In the genomic region with DNA sequence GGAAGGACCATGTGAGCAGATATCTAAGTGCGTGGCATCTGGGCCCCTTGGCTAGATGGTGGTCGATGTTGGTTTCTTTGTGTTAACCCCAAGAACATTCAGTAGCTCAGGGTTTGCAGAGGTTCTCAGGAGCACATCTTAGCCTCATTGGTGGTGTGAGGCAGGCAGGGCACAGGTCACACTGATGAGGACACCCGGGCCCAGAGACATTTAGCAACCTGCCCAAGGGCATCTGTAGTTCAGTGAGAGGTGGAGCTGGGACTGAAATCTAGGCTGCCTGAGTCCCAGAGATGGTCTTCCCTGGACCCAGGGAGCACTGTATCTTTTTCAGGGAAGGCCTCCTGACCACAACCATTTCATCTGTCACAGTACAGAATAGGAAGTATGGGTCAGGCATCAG, we compare ENCODE assay signal across 40 cellular contexts. TPM values are rescaled to one million over a fixed set of nuclear protein-coding genes. Genes with fewer than 3 reads are reported as not detected.
"Had no signal": no experiment of that assay in that cellular context is flagged by ENCODE, and none has a peak within 500 bp of the region (broad histone marks: within the 10 kb centered on the region; RNA-seq: fewer than 3 reads in every experiment).

No MANE protein-coding gene starts in this region.

- H3K27me3 Mint-ChIP-seq: activated CD4-positive, alpha-beta memory T cell treated with anti-CD3 and anti-CD28 coated beads for 36 hours; activated CD4-positive, alpha-beta T cell treated with anti-CD3 and anti-CD28 coated beads for 36 hours; activated CD4-positive, alpha-beta T cell treated with anti-CD3 and anti-CD28 coated beads, Interleukin-2, amount 10 ng/mL, durations not matched to agents 24 days and 14 days; activated naive CD4-positive, alpha-beta T cell treated with anti-CD3 and anti-CD28 coated beads, Interleukin-2, amount 50 U/mL, for 24 hours; activated naive CD8-positive, alpha-beta T cell treated with anti-CD3 and anti-CD28 coated beads for 36 hours; activated naive CD8-positive, alpha-beta T cell treated with anti-CD3 and anti-CD28 coated beads, Interleukin-2, amount 50 U/mL, for 24 hours; central memory CD8-positive, alpha-beta T cell; dendritic cell treated with granulocyte-macrophage colony-stimulating factor and Interleukin-4, amounts not matched to agents 40 ng/mL and 50 ng/mL, for 4 days had no signal

- H3K36me3 Mint-ChIP-seq: activated CD4-positive, alpha-beta memory T cell treated with anti-CD3 and anti-CD28 coated beads for 36 hours; activated CD8-positive, alpha-beta memory T cell treated with anti-CD3 and anti-CD28 coated beads, Interleukin-2, amount 10 ng/mL, durations not matched to agents 7 days and 5 days; activated naive CD4-positive, alpha-beta T cell treated with anti-CD3 and anti-CD28 coated beads, Interleukin-2, amount 50 U/mL, for 24 hours; activated naive CD8-positive, alpha-beta T cell treated with anti-CD3 and anti-CD28 coated beads for 36 hours; brain had no signal

- ATAC-seq: activated CD4-positive, alpha-beta T cell treated with anti-CD3 and anti-CD28 coated beads for 36 hours; activated CD8-positive, alpha-beta memory T cell treated with anti-CD3 and anti-CD28 coated beads, Interleukin-2, amount 10 ng/mL, durations not matched to agents 7 days and 5 days; activated CD8-positive, alpha-beta T cell treated with anti-CD3 and anti-CD28 coated beads, Interleukin-2, amount 10 ng/mL, durations not matched to agents 7 days and 5 days; activated naive CD8-positive, alpha-beta T cell treated with anti-CD3 and anti-CD28 coated beads, Interleukin-2, amount 50 U/mL, for 24 hours; gastroesophageal sphincter; T-helper 17 cell had no signal

- H3K4me3 Mint-ChIP-seq: activated CD4-positive, alpha-beta memory T cell treated with anti-CD3 and anti-CD28 coated beads for 36 hours; activated CD4-positive, alpha-beta T cell treated with anti-CD3 and anti-CD28 coated beads for 36 hours; activated CD4-positive, alpha-beta T cell treated with anti-CD3 and anti-CD28 coated beads, Interleukin-2, amount 10 ng/mL, durations not matched to agents 24 days and 14 days; activated CD8-positive, alpha-beta memory T cell treated with anti-CD3 and anti-CD28 coated beads, Interleukin-2, amount 10 ng/mL, durations not matched to agents 7 days and 5 days; activated CD8-positive, alpha-beta T cell treated with anti-CD3 and anti-CD28 coated beads, Interleukin-2, amount 10 ng/mL, durations not matched to agents 7 days and 5 days; activated naive CD4-positive, alpha-beta T cell treated with anti-CD3 and anti-CD28 coated beads for 36 hours; activated naive CD4-positive, alpha-beta T cell treated with anti-CD3 and anti-CD28 coated beads, Interleukin-2, amount 50 U/mL, for 24 hours; activated naive CD8-positive, alpha-beta T cell treated with anti-CD3 and anti-CD28 coated beads for 36 hours; activated naive CD8-positive, alpha-beta T cell treated with anti-CD3 and anti-CD28 coated beads, Interleukin-2, amount 50 U/mL, for 24 hours; activated T-helper 1 cell treated with anti-CD3 and anti-CD28 coated beads, Interleukin-12 subunit alpha, Interleukin-12 subunit beta, Interleukin-2, Interleukin-4 antibody, amounts not matched to agents 30 ng/mL and 10 ng/mL and 1 ng/mL, durations not matched to agents 14 hours and 24 hours and 36 hours; brain; central memory CD8-positive, alpha-beta T cell; dendritic cell treated with granulocyte-macrophage colony-stimulating factor and Interleukin-4, amounts not matched to agents 40 ng/mL and 50 ng/mL, for 4 days; T-helper 2 cell treated with Interferon-gamma antibody and Interleukin-4, amounts not matched to agents 5 μg/mL and 100 μg/mL, for 36 hours had no signal

- H3K4me1 ChIP-seq: adrenal gland, breast epithelium, esophagus squamous epithelium, gastroesophageal sphincter had no signal

- H3K27ac ChIP-seq: adrenal gland, breast epithelium, coronary artery, dorsolateral prefrontal cortex, epithelial cell of prostate, esophagus squamous epithelium, gastroesophageal sphincter had no signal

- H3K9me3 ChIP-seq: adrenal gland, breast epithelium, esophagus squamous epithelium, gastroesophageal sphincter had no signal

- H3K27ac Mint-ChIP-seq: activated CD4-positive, alpha-beta memory T cell treated with anti-CD3 and anti-CD28 coated beads for 36 hours; activated CD4-positive, alpha-beta T cell treated with anti-CD3 and anti-CD28 coated beads for 36 hours; activated CD4-positive, alpha-beta T cell treated with anti-CD3 and anti-CD28 coated beads, Interleukin-2, amount 10 ng/mL, durations not matched to agents 24 days and 14 days; activated CD8-positive, alpha-beta memory T cell treated with anti-CD3 and anti-CD28 coated beads, Interleukin-2, amount 10 ng/mL, durations not matched to agents 7 days and 5 days; activated CD8-positive, alpha-beta T cell treated with anti-CD3 and anti-CD28 coated beads, Interleukin-2, amount 10 ng/mL, durations not matched to agents 7 days and 5 days; activated naive CD4-positive, alpha-beta T cell treated with anti-CD3 and anti-CD28 coated beads for 36 hours; activated naive CD4-positive, alpha-beta T cell treated with anti-CD3 and anti-CD28 coated beads, Interleukin-2, amount 50 U/mL, for 24 hours; activated naive CD8-positive, alpha-beta T cell treated with anti-CD3 and anti-CD28 coated beads for 36 hours; activated naive CD8-positive, alpha-beta T cell treated with anti-CD3 and anti-CD28 coated beads, Interleukin-2, amount 50 U/mL, for 24 hours; activated T-helper 1 cell treated with anti-CD3 and anti-CD28 coated beads, Interleukin-12 subunit alpha, Interleukin-12 subunit beta, Interleukin-2, Interleukin-4 antibody, amounts not matched to agents 30 ng/mL and 10 ng/mL and 1 ng/mL, durations not matched to agents 14 hours and 24 hours and 36 hours; activated T-helper 2 cell treated with anti-CD3 and anti-CD28 coated beads, Interferon-gamma antibody, Interleukin-2, Interleukin-4, amounts not matched to agents 10 μg/mL and 5 μg/mL and 100 μg/mL, durations not matched to agents 14 hours and 24 hours and 36 hours; dendritic cell treated with granulocyte-macrophage colony-stimulating factor and Interleukin-4, amounts not matched to agents 40 ng/mL and 50 ng/mL, for 4 days; T-helper 17 cell; T-helper 2 cell treated with Interferon-gamma antibody and Interleukin-4, amounts not matched to agents 5 μg/mL and 100 μg/mL, for 36 hours had no signal

- DNase-seq: activated CD4-positive, alpha-beta memory T cell treated with anti-CD3 and anti-CD28 coated beads for 36 hours; activated CD4-positive, alpha-beta T cell treated with anti-CD3 and anti-CD28 coated beads for 36 hours; activated CD4-positive, alpha-beta T cell treated with anti-CD3 and anti-CD28 coated beads, Interleukin-2, amount 10 ng/mL, durations not matched to agents 24 days and 14 days; activated CD4-positive, CD25-positive, alpha-beta regulatory T cell; activated CD4-positive, CD25-positive, alpha-beta regulatory T cell treated with anti-CD3 and anti-CD28 coated beads, Interleukin-2, amount 50 U/mL, for 72 hours; activated CD8-positive, alpha-beta memory T cell treated with anti-CD3 and anti-CD28 coated beads, Interleukin-2, amount 10 ng/mL, durations not matched to agents 7 days and 5 days; activated CD8-positive, alpha-beta memory T cell treated with anti-CD3 and anti-CD28 coated beads, Interleukin-2, amount 50 U/mL, for 4 hours; activated CD8-positive, alpha-beta T cell treated with anti-CD3 and anti-CD28 coated beads, Interleukin-2, amount 10 ng/mL, durations not matched to agents 7 days and 5 days; activated effector memory CD4-positive, alpha-beta T cell treated with anti-CD3 and anti-CD28 coated beads, Interleukin-2, amount 50 U/mL, for 16 hours; activated naive CD4-positive, alpha-beta T cell treated with anti-CD3 and anti-CD28 coated beads for 36 hours; activated naive CD8-positive, alpha-beta T cell treated with anti-CD3 and anti-CD28 coated beads for 36 hours; activated naive CD8-positive, alpha-beta T cell treated with anti-CD3 and anti-CD28 coated beads, Interleukin-2, amount 50 U/mL, for 24 hours; activated T-cell treated with anti-CD3 and anti-CD28 coated beads, Interleukin-2, amount 50 U/mL, for 1 hour; activated T-cell treated with anti-CD3 and anti-CD28 coated beads, Interleukin-2, amount 50 U/mL, for 48 hours; adrenal gland; amygdala; dorsolateral prefrontal cortex; effector memory CD4-positive, alpha-beta T cell; esophagus squamous epithelium; foreskin melanocyte; T-helper 1 cell; T-helper 17 cell; T1000 had no signal

- H3K36me3 ChIP-seq: adrenal gland, breast epithelium, esophagus squamous epithelium, gastroesophageal sphincter had no signal

- H3K27me3 ChIP-seq: adrenal gland, breast epithelium had no signal

- H3K4me1 Mint-ChIP-seq: activated CD4-positive, alpha-beta T cell treated with anti-CD3 and anti-CD28 coated beads for 36 hours; activated CD4-positive, alpha-beta T cell treated with anti-CD3 and anti-CD28 coated beads, Interleukin-2, amount 10 ng/mL, durations not matched to agents 24 days and 14 days; activated CD8-positive, alpha-beta memory T cell treated with anti-CD3 and anti-CD28 coated beads, Interleukin-2, amount 10 ng/mL, durations not matched to agents 7 days and 5 days; activated naive CD4-positive, alpha-beta T cell treated with anti-CD3 and anti-CD28 coated beads, Interleukin-2, amount 50 U/mL, for 24 hours; activated naive CD8-positive, alpha-beta T cell treated with anti-CD3 and anti-CD28 coated beads for 36 hours; activated naive CD8-positive, alpha-beta T cell treated with anti-CD3 and anti-CD28 coated beads, Interleukin-2, amount 50 U/mL, for 24 hours; brain had no signal

- H3K4me3 ChIP-seq: adrenal gland, breast epithelium, coronary artery, dorsolateral prefrontal cortex, esophagus squamous epithelium, gastroesophageal sphincter had no signal

- H3K9me3 Mint-ChIP-seq: activated CD4-positive, alpha-beta memory T cell treated with anti-CD3 and anti-CD28 coated beads for 36 hours; activated CD4-positive, alpha-beta T cell treated with anti-CD3 and anti-CD28 coated beads, Interleukin-2, amount 10 ng/mL, durations not matched to agents 24 days and 14 days; activated naive CD4-positive, alpha-beta T cell treated with anti-CD3 and anti-CD28 coated beads for 36 hours; activated naive CD4-positive, alpha-beta T cell treated with anti-CD3 and anti-CD28 coated beads, Interleukin-2, amount 50 U/mL, for 24 hours; activated naive CD8-positive, alpha-beta T cell treated with anti-CD3 and anti-CD28 coated beads for 36 hours; activated naive CD8-positive, alpha-beta T cell treated with anti-CD3 and anti-CD28 coated beads, Interleukin-2, amount 50 U/mL, for 24 hours; activated T-helper 1 cell treated with anti-CD3 and anti-CD28 coated beads, Interleukin-12 subunit alpha, Interleukin-12 subunit beta, Interleukin-2, Interleukin-4 antibody, amounts not matched to agents 30 ng/mL and 10 ng/mL and 1 ng/mL, durations not matched to agents 14 hours and 24 hours and 36 hours; activated T-helper 2 cell treated with anti-CD3 and anti-CD28 coated beads, Interferon-gamma antibody, Interleukin-2, Interleukin-4, amounts not matched to agents 10 μg/mL and 5 μg/mL and 100 μg/mL, durations not matched to agents 14 hours and 24 hours and 36 hours; brain; central memory CD8-positive, alpha-beta T cell; dendritic cell treated with granulocyte-macrophage colony-stimulating factor and Interleukin-4, amounts not matched to agents 40 ng/mL and 50 ng/mL, for 4 days; T-helper 2 cell treated with Interferon-gamma antibody and Interleukin-4, amounts not matched to agents 5 μg/mL and 100 μg/mL, for 36 hours had no signal

RNA-seq across cellular contexts. Expression of gene SLC5A9, which starts 0.9 kb away (rescaled TPM):
- total RNA-seq: activated CD4-positive, alpha-beta memory T cell treated with anti-CD3 and anti-CD28 coated beads for 36 hours; activated CD4-positive, alpha-beta T cell treated with anti-CD3 and anti-CD28 coated beads for 36 hours; activated CD4-positive, alpha-beta T cell treated with anti-CD3 and anti-CD28 coated beads, Interleukin-2, amount 10 ng/mL, durations not matched to agents 24 days and 14 days; activated CD8-positive, alpha-beta memory T cell treated with anti-CD3 and anti-CD28 coated beads for 36 hours; activated CD8-positive, alpha-beta memory T cell treated with anti-CD3 and anti-CD28 coated beads, Interleukin-2, amount 10 ng/mL, durations not matched to agents 7 days and 5 days; activated CD8-positive, alpha-beta T cell treated with anti-CD3 and anti-CD28 coated beads, Interleukin-2, amount 10 ng/mL, durations not matched to agents 7 days and 5 days; activated naive CD4-positive, alpha-beta T cell treated with anti-CD3 and anti-CD28 coated beads for 36 hours; activated naive CD8-positive, alpha-beta T cell treated with anti-CD3 and anti-CD28 coated beads for 36 hours; activated T-helper 1 cell treated with anti-CD3 and anti-CD28 coated beads, Interleukin-12 subunit alpha, Interleukin-12 subunit beta, Interleukin-2, Interleukin-4 antibody, amounts not matched to agents 30 ng/mL and 10 ng/mL and 1 ng/mL, durations not matched to agents 14 hours and 24 hours and 36 hours; activated T-helper 2 cell treated with anti-CD3 and anti-CD28 coated beads, Interferon-gamma antibody, Interleukin-2, Interleukin-4, amounts not matched to agents 10 μg/mL and 5 μg/mL and 100 μg/mL, durations not matched to agents 14 hours and 24 hours and 36 hours; cerebellum; endothelial cell of umbilical vein; fibroblast of lung; fibroblast of villous mesenchyme; glomerular endothelial cell; T-helper 17 cell had no signal
- polyA plus RNA-seq: endothelial cell of umbilical vein, fibroblast of lung had no signal
